Comparison of ENCODE assay signal across 25 cellular contexts in the genomic region with DNA sequence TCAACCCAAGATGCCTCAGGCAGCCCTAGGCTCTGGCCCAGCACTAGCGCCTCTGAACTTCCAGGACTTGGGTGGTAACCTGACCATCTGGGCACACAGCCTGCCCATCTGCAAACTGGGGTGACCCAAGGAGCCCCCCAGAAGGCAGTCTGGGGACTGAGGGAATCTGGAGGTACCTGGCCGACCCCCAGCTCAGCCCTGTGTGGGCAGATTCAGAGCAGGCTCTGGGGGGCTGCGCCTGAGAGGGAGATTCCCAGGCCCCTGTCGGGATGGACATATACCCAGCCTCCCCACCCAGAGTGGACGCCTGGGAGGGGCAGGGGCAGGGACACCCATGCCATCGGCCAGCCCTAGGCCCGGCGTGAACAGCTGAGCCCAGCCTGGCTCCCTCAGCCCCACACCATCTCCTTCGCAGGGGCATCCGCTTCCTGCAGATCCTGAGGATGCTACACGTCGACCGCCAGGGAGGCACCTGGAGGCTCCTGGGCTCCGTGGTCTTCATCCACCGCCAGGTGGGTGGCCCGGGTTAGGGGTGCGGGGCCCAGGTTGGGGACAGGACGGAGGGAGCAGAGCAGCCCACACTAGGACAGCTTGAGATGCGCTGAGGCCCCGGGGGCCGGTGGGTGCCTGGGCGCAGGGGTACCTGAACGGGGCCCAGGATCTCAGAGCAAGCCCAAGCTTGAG.
DNase-seq lines count a peak whose midpoint lies in the region; ATAC-seq, FAIRE-seq and TF ChIP-seq lines count a peak whose summit lies in the region.
"Had no signal": no experiment of that assay in that cellular context is flagged by ENCODE, and none has a peak within 500 bp of the region (broad histone marks: within the 10 kb centered on the region; RNA-seq: fewer than 3 reads in every experiment).

No MANE protein-coding gene starts in this region.

- peak; percentile 23 for DNase-seq in activated naive CD8-positive, alpha-beta T cell treated with anti-CD3 and anti-CD28 coated beads, Interleukin-2, amount 10 ng/mL, durations not matched to agents 7 days and 5 days
- DNase-seq in activated naive CD8-positive, alpha-beta T cell treated with anti-CD3 and anti-CD28 coated beads, Interleukin-2, amount 50 U/mL, for 24 hours: no peak
- DNase-seq in RWPE2 (ENCODE audit: low spot score) (peak; percentile 56), kidney (peak; percentile 62), psoas muscle (peak; percentile 3 to 42), kidney glomerular epithelial cell (lab: John Stamatoyannopoulos, UW) (no peak), NCI-H774 (lab: John Stamatoyannopoulos, UW) (no peak)
- no peak for DNase-seq in activated CD4-positive, CD25-positive, alpha-beta regulatory T cell (lab: John Stamatoyannopoulos, UW)
- DNase-seq: C1 segment of cervical spinal cord; EL; GF-D8; KBM-7; MM.1S; NCI-H1048; NCI-H1417 treated with DMSO at 0.1 percent for 48 hours; NCI-H187 treated with DMSO at 0.1 percent for 48 hours; NCI-H2227 treated with DMSO at 0.1 percent for 48 hours; NCI-H510A; NK-92 treated with Interleukin-12 subunit alpha and Interleukin-12 subunit beta, amount 100 ng/mL, for 24 hours had no signal

- H3K36me3 Mint-ChIP-seq in activated naive CD8-positive, alpha-beta T cell treated with anti-CD3 and anti-CD28 coated beads, Interleukin-2, amount 10 ng/mL, durations not matched to agents 7 days and 5 days: no peaks in the 10 kb centered on the region
- no peaks in the 10 kb centered on the region for H3K36me3 Mint-ChIP-seq in activated naive CD8-positive, alpha-beta T cell treated with anti-CD3 and anti-CD28 coated beads, Interleukin-2, amount 50 U/mL, for 24 hours (ENCODE audit: low read depth)
- H3K36me3 Mint-ChIP-seq: CD8-positive, alpha-beta memory T cell had no signal

- H3K27ac ChIP-seq in RWPE2 (ENCODE audit: poor library complexity, severe bottlenecking) (no peak overlapping the region), kidney (ENCODE audit: low read depth in 2 of 2, low read length in 2 of 2) (no peak overlapping the region), psoas muscle (no peak overlapping the region)
- H3K27ac ChIP-seq: 22Rv1, HL-60 had no signal

- ATAC-seq in activated naive CD8-positive, alpha-beta T cell treated with anti-CD3 and anti-CD28 coated beads, Interleukin-2, amount 10 ng/mL, durations not matched to agents 7 days and 5 days (ENCODE audit: low read depth): no peak
- no peak for ATAC-seq in activated naive CD8-positive, alpha-beta T cell treated with anti-CD3 and anti-CD28 coated beads, Interleukin-2, amount 50 U/mL, for 24 hours
- ATAC-seq in RWPE2 (ENCODE audit: low read depth): no peak
- no peak for ATAC-seq in psoas muscle
- ATAC-seq: HCT116, Panc1 had no signal

- WGBS in psoas muscle, 3 donors: 95 to 98% (median 96%) methylated on average over 20 to 23 of the region's 23 CpGs

- no peak overlapping the region for H3K4me3 Mint-ChIP-seq in activated naive CD8-positive, alpha-beta T cell treated with anti-CD3 and anti-CD28 coated beads, Interleukin-2, amount 10 ng/mL, durations not matched to agents 7 days and 5 days
- H3K4me3 Mint-ChIP-seq in activated naive CD8-positive, alpha-beta T cell treated with anti-CD3 and anti-CD28 coated beads, Interleukin-2, amount 50 U/mL, for 24 hours: no peak overlapping the region
- H3K4me3 Mint-ChIP-seq: CD8-positive, alpha-beta memory T cell had no signal

- POLR2A ChIA-PET in activated naive CD8-positive, alpha-beta T cell treated with anti-CD3 and anti-CD28 coated beads, Interleukin-2, amount 10 ng/mL, durations not matched to agents 7 days and 5 days (lab: Charles Lee): no interaction called here

- TF ChIP-seq CTCF in RWPE2 (IDR thresholded peaks at IDR 0.05; ENCODE audit: poor library complexity, severe bottlenecking): no peak
- no peak for TF ChIP-seq CTCF in kidney (IDR thresholded peaks at IDR 0.05; ENCODE audit: borderline replicate concordance, extremely low read depth, insufficient read depth)
- no peak for TF ChIP-seq CTCF in psoas muscle (IDR thresholded peaks at IDR 0.05)

- H3K36me3 ChIP-seq in RWPE2 (ENCODE audit: low read depth) (no peaks in the 10 kb centered on the region), kidney (ENCODE audit: control insufficient read depth in 1 of 2, insufficient read depth in 2 of 2, low read length in 2 of 2) (no peaks in the 10 kb centered on the region), psoas muscle (ENCODE audit: insufficient read depth in 1 of 2, low read depth in 1 of 2) (no peaks in the 10 kb centered on the region)

- H3K9me3 Mint-ChIP-seq in activated naive CD8-positive, alpha-beta T cell treated with anti-CD3 and anti-CD28 coated beads, Interleukin-2, amount 10 ng/mL, durations not matched to agents 7 days and 5 days: no peaks in the 10 kb centered on the region
- H3K9me3 Mint-ChIP-seq in activated naive CD8-positive, alpha-beta T cell treated with anti-CD3 and anti-CD28 coated beads, Interleukin-2, amount 50 U/mL, for 24 hours: no peaks in the 10 kb centered on the region
- H3K9me3 Mint-ChIP-seq: CD8-positive, alpha-beta memory T cell had no signal

- H3K27me3 ChIP-seq in RWPE2 (ENCODE audit: insufficient read depth, poor library complexity, severe bottlenecking) (no peaks in the 10 kb centered on the region), psoas muscle (ENCODE audit: insufficient read depth in 3 of 3, low read length in 2 of 3) (no peaks in the 10 kb centered on the region)

- FAIRE-seq in kidney (lab: Jason Lieb, UNC): no peak
- FAIRE-seq: H1 had no signal

- no peak overlapping the region for H3K27ac Mint-ChIP-seq in activated naive CD8-positive, alpha-beta T cell treated with anti-CD3 and anti-CD28 coated beads, Interleukin-2, amount 10 ng/mL, durations not matched to agents 7 days and 5 days
- no peak overlapping the region for H3K27ac Mint-ChIP-seq in activated naive CD8-positive, alpha-beta T cell treated with anti-CD3 and anti-CD28 coated beads, Interleukin-2, amount 50 U/mL, for 24 hours

- no peak overlapping the region for H3K9ac ChIP-seq in kidney (ENCODE audit: low read length in 2 of 2)

- H3K4me3 ChIP-seq in RWPE2 (ENCODE audit: severe bottlenecking): no peak overlapping the region
- no peak overlapping the region for H3K4me3 ChIP-seq in kidney (ENCODE audit: low read length in 2 of 2)
- H3K4me3 ChIP-seq in psoas muscle: no peak overlapping the region

- intact Hi-C loops in kidney (cut with DNase I): no loop called here
- intact Hi-C loops in psoas muscle (cut with DNase I): no loop called here

- no peaks in the 10 kb centered on the region for H3K27me3 Mint-ChIP-seq in activated naive CD8-positive, alpha-beta T cell treated with anti-CD3 and anti-CD28 coated beads, Interleukin-2, amount 10 ng/mL, durations not matched to agents 7 days and 5 days
- H3K27me3 Mint-ChIP-seq in activated naive CD8-positive, alpha-beta T cell treated with anti-CD3 and anti-CD28 coated beads, Interleukin-2, amount 50 U/mL, for 24 hours: no peaks in the 10 kb centered on the region
- H3K27me3 Mint-ChIP-seq: CD8-positive, alpha-beta memory T cell had no signal

- H3K4me1 ChIP-seq in RWPE2 (ENCODE audit: insufficient read depth, poor library complexity, severe bottlenecking) (no peaks in the 10 kb centered on the region), kidney (ENCODE audit: control insufficient read depth in 1 of 2, insufficient read depth in 1 of 2, low read depth in 1 of 2, low read length in 2 of 2) (no peaks in the 10 kb centered on the region), psoas muscle (no peaks in the 10 kb centered on the region)

- H3K4me1 Mint-ChIP-seq in activated naive CD8-positive, alpha-beta T cell treated with anti-CD3 and anti-CD28 coated beads, Interleukin-2, amount 10 ng/mL, durations not matched to agents 7 days and 5 days: no peaks in the 10 kb centered on the region
- no peaks in the 10 kb centered on the region for H3K4me1 Mint-ChIP-seq in activated naive CD8-positive, alpha-beta T cell treated with anti-CD3 and anti-CD28 coated beads, Interleukin-2, amount 50 U/mL, for 24 hours

- H3K9me3 ChIP-seq in RWPE2 (ENCODE audit: severe bottlenecking): no peaks in the 10 kb centered on the region
- no peaks in the 10 kb centered on the region for H3K9me3 ChIP-seq in kidney (ENCODE audit: control insufficient read depth in 1 of 2, low read length in 2 of 2)
- H3K9me3 ChIP-seq in psoas muscle: no peaks in the 10 kb centered on the region

Comparison
In these comparisons a context has a peak if more than half of its experiments do, and no peak if none do; other contexts are left out.
1. DNase-seq: peak in activated naive CD8-positive, alpha-beta T cell treated with anti-CD3 and anti-CD28 coated beads, Interleukin-2, amount 10 ng/mL, durations not matched to agents 7 days and 5 days (single experiment), RWPE2 (single experiment), kidney (single experiment) and psoas muscle (2 of 2); none in activated naive CD8-positive, alpha-beta T cell treated with anti-CD3 and anti-CD28 coated beads, Interleukin-2, amount 50 U/mL, for 24 hours (single experiment), kidney glomerular epithelial cell (single experiment), NCI-H774 (single experiment) and activated CD4-positive, CD25-positive, alpha-beta regulatory T cell (0 of 4).